25 cellular contexts compared by ENCODE assay signal in genomic region chr2:67528320-67528719, GRCh38.
DNase-seq lines count a peak whose midpoint lies in the region; ATAC-seq and TF ChIP-seq lines count a peak whose summit lies in the region.
"Had no signal": no experiment of that assay in that cellular context is flagged by ENCODE, and none has a peak within 500 bp of the region (broad histone marks: within the 10 kb centered on the region; RNA-seq: fewer than 3 reads in every experiment).

No MANE protein-coding gene starts in this region.

- H3K27ac Mint-ChIP-seq in stimulated activated naive CD8-positive, alpha-beta T cell treated with anti-CD3 and anti-CD28 coated beads, Interleukin-15, amount 100 ng/mL, for 72 hours: no peak overlapping the region
- H3K27ac Mint-ChIP-seq: CD14-positive monocyte; CD4-positive, alpha-beta T cell; CD8-positive, alpha-beta memory T cell; HFFc6 had no signal

- TF ChIP-seq CTCF in RWPE1 (conservative IDR thresholded peaks at IDR 0.05; ENCODE audit: low read depth) (no peak), epithelial cell of esophagus (IDR thresholded peaks at IDR 0.05; ENCODE audit: insufficient read depth, low read depth, low read length, missing control alignments) (no peak), foreskin keratinocyte (conservative IDR thresholded peaks at IDR 0.05) (no peak)

- no peak overlapping the region for H3K27ac ChIP-seq in RWPE1
- no peak overlapping the region for H3K27ac ChIP-seq in foreskin keratinocyte
- H3K27ac ChIP-seq: A549; BLaER1 treated with 17β-estradiol and CSF1 and Interleukin-3, amounts not matched to agents 10 nM and 100 nM had no signal

- H3K27me3 ChIP-seq in foreskin keratinocyte: no peaks in the 10 kb centered on the region
- H3K27me3 ChIP-seq: BE2C; BLaER1 treated with 17β-estradiol and CSF1 and Interleukin-3, amounts not matched to agents 10 nM and 100 nM had no signal

- ATAC-seq in foreskin keratinocyte: peak; percentile 54
- ATAC-seq in stimulated activated naive CD8-positive, alpha-beta T cell treated with anti-CD3 and anti-CD28 coated beads, Interleukin-15, amount 100 ng/mL, for 72 hours: no peak
- ATAC-seq in GM21528 (IDR thresholded peaks at IDR 0.05; ENCODE audit: low FRiP score, unreplicated experiment): no peak
- ATAC-seq: A549, GM12878 had no signal

- CTCF ChIA-PET in RWPE1 (lab: Yijun Ruan, JAX): interaction anchor here (0.6 kb wide), 2 partner anchors 10 to 107 kb away, joined by 3 to 4 read pairs; no protein-coding TSS in a partner anchor

- peaks cover 5% of the 10 kb centered on the region for H3K4me1 ChIP-seq in foreskin keratinocyte
- H3K4me1 ChIP-seq: BE2C, HAP-1 had no signal

- DNase-seq in HPDE6-E6E7 (ENCODE audit: extremely low spot score) (peak; percentile 27), RWPE1 (ENCODE audit: low spot score) (peak; percentile 15), epithelial cell of esophagus (ENCODE audit: low read depth) (peak; percentile 91), foreskin keratinocyte (peak; percentile 68 to 85), UCSD-AML1 (lab: John Stamatoyannopoulos, UW; ENCODE audit: unreplicated experiment) (no peak)
- DNase-seq in stimulated activated naive CD8-positive, alpha-beta T cell treated with anti-CD3 and anti-CD28 coated beads, Interleukin-15, amount 100 ng/mL, for 72 hours: no peak
- no peak for DNase-seq in activated CD4-positive, alpha-beta T cell treated with anti-CD3 and anti-CD28 coated beads, Interleukin-2, amount 50 U/mL, for 4 hours
- DNase-seq: 8988T; ACHN; AML-193; BE2C; CD4-positive, alpha-beta T cell; CD8-positive, alpha-beta memory T cell; DMS 273 treated with DMSO at 0.1 percent for 48 hours; DMS79; EL; GDM1; GOT3; HFFc6 had no signal

- POLR2A ChIA-PET in RWPE1 (lab: Yijun Ruan, JAX; ENCODE audit: low non-redundant PET): no interaction called here

- H3K4me3 ChIP-seq in epithelial cell of esophagus (ENCODE audit: low read length): no peak overlapping the region
- H3K4me3 ChIP-seq: A549; BLaER1 treated with 17β-estradiol and CSF1 and Interleukin-3, amounts not matched to agents 10 nM and 100 nM; GM12878; HAP-1 had no signal

- H3K4me1 Mint-ChIP-seq in stimulated activated naive CD8-positive, alpha-beta T cell treated with anti-CD3 and anti-CD28 coated beads, Interleukin-15, amount 100 ng/mL, for 72 hours: no peaks in the 10 kb centered on the region
- H3K4me1 Mint-ChIP-seq: CD14-positive monocyte; CD8-positive, alpha-beta memory T cell had no signal

- H3K9me3 Mint-ChIP-seq in stimulated activated naive CD8-positive, alpha-beta T cell treated with anti-CD3 and anti-CD28 coated beads, Interleukin-15, amount 100 ng/mL, for 72 hours: no peaks in the 10 kb centered on the region
- H3K9me3 Mint-ChIP-seq: CD4-positive, alpha-beta T cell; HFFc6 had no signal

- H3K4me3 Mint-ChIP-seq in stimulated activated naive CD8-positive, alpha-beta T cell treated with anti-CD3 and anti-CD28 coated beads, Interleukin-15, amount 100 ng/mL, for 72 hours: no peak overlapping the region
- H3K4me3 Mint-ChIP-seq: CD14-positive monocyte; CD4-positive, alpha-beta T cell; CD8-positive, alpha-beta memory T cell; HFFc6 had no signal

- H3K27me3 Mint-ChIP-seq in stimulated activated naive CD8-positive, alpha-beta T cell treated with anti-CD3 and anti-CD28 coated beads, Interleukin-15, amount 100 ng/mL, for 72 hours: no peaks in the 10 kb centered on the region
- H3K27me3 Mint-ChIP-seq: CD4-positive, alpha-beta T cell; CD8-positive, alpha-beta memory T cell had no signal

Comparison
In these comparisons a context has a peak if more than half of its experiments do, and no peak if none do; other contexts are left out.
1. DNase-seq: peak in HPDE6-E6E7 (single experiment), RWPE1 (single experiment), epithelial cell of esophagus (single experiment) and foreskin keratinocyte (2 of 2); none in stimulated activated naive CD8-positive, alpha-beta T cell treated with anti-CD3 and anti-CD28 coated beads, Interleukin-15, amount 100 ng/mL, for 72 hours (0 of 2), activated CD4-positive, alpha-beta T cell treated with anti-CD3 and anti-CD28 coated beads, Interleukin-2, amount 50 U/mL, for 4 hours (0 of 2) and UCSD-AML1 (single experiment).